ENCODE assay signal across 8 cellular contexts in the genomic region with DNA sequence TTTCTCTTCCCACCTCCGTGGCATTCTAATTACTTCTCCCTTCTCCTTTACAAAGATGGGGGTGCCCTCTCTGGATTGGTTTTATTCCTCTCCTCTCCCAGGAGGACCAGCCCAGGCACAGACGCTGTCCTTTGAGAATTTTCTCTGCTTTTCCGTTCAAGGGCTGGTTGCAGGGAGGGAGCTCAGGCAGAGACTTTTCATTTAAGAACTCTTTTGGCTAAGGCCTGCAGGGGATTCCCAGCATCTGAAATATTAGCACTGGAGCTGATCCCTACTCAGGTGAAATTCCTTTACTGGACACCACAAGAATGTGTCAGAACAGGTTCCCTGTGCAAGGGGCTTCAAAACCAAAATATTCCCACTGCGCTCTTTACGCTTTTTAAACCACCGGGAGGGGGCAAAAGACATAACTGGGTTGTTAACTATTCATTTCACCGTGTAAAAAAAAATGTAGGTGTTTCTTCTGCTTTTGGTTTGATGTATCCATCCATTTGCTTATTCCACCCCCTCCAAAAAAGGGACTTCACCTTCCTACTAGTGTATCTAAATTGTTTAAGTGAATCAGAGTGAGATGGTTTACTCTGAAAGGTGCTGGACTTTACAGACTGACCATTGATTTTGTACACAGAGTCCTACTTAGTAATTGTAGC. TPM values are rescaled to one million over a fixed set of nuclear protein-coding genes. Genes with fewer than 3 reads are reported as not detected.
DNase-seq lines count a peak whose midpoint lies in the region; ATAC-seq and TF ChIP-seq lines count a peak whose summit lies in the region.

No MANE protein-coding gene starts in this region.

- TF ChIP-seq CTCF in HL-60 (IDR thresholded peaks at IDR 0.05; ENCODE audit: insufficient read depth, low read length), result no peak
- peak; percentile 43 for TF ChIP-seq CTCF in fibroblast of the aortic adventitia (IDR thresholded peaks at IDR 0.05; ENCODE audit: insufficient read depth, low read length)

- peak overlapping the region; percentile 97 for H3K27ac ChIP-seq in HL-60 (replicated peaks)

- peak overlapping the region; percentile 95 for H3K27ac Mint-ChIP-seq in activated CD8-positive, alpha-beta T cell treated with anti-CD3 and anti-CD28 coated beads, Interleukin-2, amount 10 ng/mL, durations not matched to agents 7 days and 5 days

- no peaks in the 10 kb centered on the region for H3K27me3 Mint-ChIP-seq in activated CD8-positive, alpha-beta T cell treated with anti-CD3 and anti-CD28 coated beads, Interleukin-2, amount 10 ng/mL, durations not matched to agents 7 days and 5 days (ENCODE audit: low read depth)

- DNase-seq in CD1c-positive myeloid dendritic cell (ENCODE audit: extremely low spot score), result peak; percentile 47
- DNase-seq in HL-60 (ENCODE audit: low read depth in 1 of 2, low spot score in 1 of 2), result peak in 1 of 2 experiments; percentile 3
- peak; percentile 36 for DNase-seq in activated CD8-positive, alpha-beta T cell treated with anti-CD3 and anti-CD28 coated beads, Interleukin-2, amount 10 ng/mL, durations not matched to agents 7 days and 5 days
- DNase-seq in fibroblast of the aortic adventitia (ENCODE audit: low read depth), result peak; percentile 59
- no peak for DNase-seq in GM03348 (ENCODE audit: low spot score)
- DNase-seq in cerebellar nuclear complex (lab: John Stamatoyannopoulos, UW), result no peak

- H3K4me3 ChIP-seq in HL-60 (replicated peaks; ENCODE audit: insufficient read depth, low read length) (peak overlapping the region; percentile 92), fibroblast of the aortic adventitia (ENCODE audit: low read depth, low read length) (peak overlapping the region; percentile 75), neuron (ENCODE audit: low read length) (peak overlapping the region; percentile 85)

- peaks cover 12% of the 10 kb centered on the region for H3K36me3 ChIP-seq in neuron (ENCODE audit: insufficient read depth, low read length)

- POLR2A ChIA-PET in activated CD8-positive, alpha-beta T cell treated with anti-CD3 and anti-CD28 coated beads, Interleukin-2, amount 10 ng/mL, durations not matched to agents 7 days and 5 days (lab: Charles Lee), result interaction anchor here (1.1 to 1.2 kb wide), 2 partner anchors 10 to 196 kb away, joined by 3 to 5 read pairs; no protein-coding TSS in a partner anchor

- H2AFZ ChIP-seq in neuron (ENCODE audit: low read depth, low read length), result peak overlapping the region; percentile 89

- CTCF ChIA-PET in activated CD8-positive, alpha-beta T cell treated with anti-CD3 and anti-CD28 coated beads, Interleukin-2, amount 10 ng/mL, durations not matched to agents 7 days and 5 days (lab: Charles Lee), result interaction anchor here (0.6 to 2.2 kb wide), 6 partner anchors 11 to 187 kb away, joined by 3 to 11 read pairs (median 4); a partner anchor contains a TSS

- H3K27me3 ChIP-seq in HL-60 (ENCODE audit: insufficient read depth, poor library complexity, severe bottlenecking) (no peaks in the 10 kb centered on the region), neuron (ENCODE audit: insufficient read depth, low read length) (no peaks in the 10 kb centered on the region)

- peaks cover 30% of the 10 kb centered on the region for H3K4me1 ChIP-seq in neuron (ENCODE audit: insufficient read depth, low read length)

- H3K36me3 Mint-ChIP-seq in activated CD8-positive, alpha-beta T cell treated with anti-CD3 and anti-CD28 coated beads, Interleukin-2, amount 10 ng/mL, durations not matched to agents 7 days and 5 days (ENCODE audit: low read depth), result peaks cover 16% of the 10 kb centered on the region

- H3K9me3 ChIP-seq in neuron (ENCODE audit: low read length), result no peaks in the 10 kb centered on the region

- no peak for ATAC-seq in activated CD8-positive, alpha-beta T cell treated with anti-CD3 and anti-CD28 coated beads, Interleukin-2, amount 10 ng/mL, durations not matched to agents 7 days and 5 days
- no peak for ATAC-seq in HG03135 (IDR thresholded peaks at IDR 0.05; ENCODE audit: unreplicated experiment)

- peaks cover 47% of the 10 kb centered on the region for H3K4me1 Mint-ChIP-seq in activated CD8-positive, alpha-beta T cell treated with anti-CD3 and anti-CD28 coated beads, Interleukin-2, amount 10 ng/mL, durations not matched to agents 7 days and 5 days (ENCODE audit: low read depth)

- H3K4me3 Mint-ChIP-seq in activated CD8-positive, alpha-beta T cell treated with anti-CD3 and anti-CD28 coated beads, Interleukin-2, amount 10 ng/mL, durations not matched to agents 7 days and 5 days, result peak overlapping the region; percentile 96

- H3K9me3 Mint-ChIP-seq in activated CD8-positive, alpha-beta T cell treated with anti-CD3 and anti-CD28 coated beads, Interleukin-2, amount 10 ng/mL, durations not matched to agents 7 days and 5 days (ENCODE audit: insufficient read depth), result no peaks in the 10 kb centered on the region

RNA-seq across cellular contexts. Expression of a gene that starts 1.4 kb away (rescaled TPM):
- 10 to 100 TPM; 16.8 to 17.5 TPM for total RNA-seq in activated CD8-positive, alpha-beta T cell treated with anti-CD3 and anti-CD28 coated beads, Interleukin-2, amount 10 ng/mL, durations not matched to agents 7 days and 5 days
- total RNA-seq in fibroblast of the aortic adventitia (ENCODE audit: low replicate concordance), result 16.1 and 53.9 TPM in 2 replicates

Comparison
In these comparisons a context has a peak if more than half of its experiments do, and no peak if none do; other contexts are left out.
1. DNase-seq: peak in CD1c-positive myeloid dendritic cell (single experiment), activated CD8-positive, alpha-beta T cell treated with anti-CD3 and anti-CD28 coated beads, Interleukin-2, amount 10 ng/mL, durations not matched to agents 7 days and 5 days (single experiment) and fibroblast of the aortic adventitia (single experiment); none in GM03348 (single experiment) and cerebellar nuclear complex (0 of 2).
2. Peak in every context shown above with its lines, with median percentiles within 50 percentile points of each other: H3K4me3 ChIP-seq.